In the genomic region with DNA sequence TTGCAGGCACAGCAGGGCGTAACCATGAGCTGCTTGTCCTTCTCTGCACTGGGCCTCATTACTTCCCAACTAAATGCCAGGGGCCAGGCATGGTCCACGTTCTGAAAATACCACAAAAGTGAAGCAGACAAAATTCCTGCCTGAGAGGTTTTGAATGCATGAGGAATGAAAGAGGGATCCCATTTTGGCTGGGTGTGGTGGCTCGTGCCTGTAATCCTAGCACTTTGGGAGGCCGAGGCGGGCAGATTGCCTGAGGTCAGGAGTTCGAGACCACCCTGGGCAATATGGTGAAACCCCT, we compare ENCODE assay signal across 1 cellular context.
TF ChIP-seq lines count a peak whose summit lies in the region.

No MANE protein-coding gene starts in this region.

TF ChIP-seq in H1, 55 proteins besides CTCF, POLR2A, EP300 and RAD21 (continued from another document):
- TF ChIP-seq, protein P1, sequence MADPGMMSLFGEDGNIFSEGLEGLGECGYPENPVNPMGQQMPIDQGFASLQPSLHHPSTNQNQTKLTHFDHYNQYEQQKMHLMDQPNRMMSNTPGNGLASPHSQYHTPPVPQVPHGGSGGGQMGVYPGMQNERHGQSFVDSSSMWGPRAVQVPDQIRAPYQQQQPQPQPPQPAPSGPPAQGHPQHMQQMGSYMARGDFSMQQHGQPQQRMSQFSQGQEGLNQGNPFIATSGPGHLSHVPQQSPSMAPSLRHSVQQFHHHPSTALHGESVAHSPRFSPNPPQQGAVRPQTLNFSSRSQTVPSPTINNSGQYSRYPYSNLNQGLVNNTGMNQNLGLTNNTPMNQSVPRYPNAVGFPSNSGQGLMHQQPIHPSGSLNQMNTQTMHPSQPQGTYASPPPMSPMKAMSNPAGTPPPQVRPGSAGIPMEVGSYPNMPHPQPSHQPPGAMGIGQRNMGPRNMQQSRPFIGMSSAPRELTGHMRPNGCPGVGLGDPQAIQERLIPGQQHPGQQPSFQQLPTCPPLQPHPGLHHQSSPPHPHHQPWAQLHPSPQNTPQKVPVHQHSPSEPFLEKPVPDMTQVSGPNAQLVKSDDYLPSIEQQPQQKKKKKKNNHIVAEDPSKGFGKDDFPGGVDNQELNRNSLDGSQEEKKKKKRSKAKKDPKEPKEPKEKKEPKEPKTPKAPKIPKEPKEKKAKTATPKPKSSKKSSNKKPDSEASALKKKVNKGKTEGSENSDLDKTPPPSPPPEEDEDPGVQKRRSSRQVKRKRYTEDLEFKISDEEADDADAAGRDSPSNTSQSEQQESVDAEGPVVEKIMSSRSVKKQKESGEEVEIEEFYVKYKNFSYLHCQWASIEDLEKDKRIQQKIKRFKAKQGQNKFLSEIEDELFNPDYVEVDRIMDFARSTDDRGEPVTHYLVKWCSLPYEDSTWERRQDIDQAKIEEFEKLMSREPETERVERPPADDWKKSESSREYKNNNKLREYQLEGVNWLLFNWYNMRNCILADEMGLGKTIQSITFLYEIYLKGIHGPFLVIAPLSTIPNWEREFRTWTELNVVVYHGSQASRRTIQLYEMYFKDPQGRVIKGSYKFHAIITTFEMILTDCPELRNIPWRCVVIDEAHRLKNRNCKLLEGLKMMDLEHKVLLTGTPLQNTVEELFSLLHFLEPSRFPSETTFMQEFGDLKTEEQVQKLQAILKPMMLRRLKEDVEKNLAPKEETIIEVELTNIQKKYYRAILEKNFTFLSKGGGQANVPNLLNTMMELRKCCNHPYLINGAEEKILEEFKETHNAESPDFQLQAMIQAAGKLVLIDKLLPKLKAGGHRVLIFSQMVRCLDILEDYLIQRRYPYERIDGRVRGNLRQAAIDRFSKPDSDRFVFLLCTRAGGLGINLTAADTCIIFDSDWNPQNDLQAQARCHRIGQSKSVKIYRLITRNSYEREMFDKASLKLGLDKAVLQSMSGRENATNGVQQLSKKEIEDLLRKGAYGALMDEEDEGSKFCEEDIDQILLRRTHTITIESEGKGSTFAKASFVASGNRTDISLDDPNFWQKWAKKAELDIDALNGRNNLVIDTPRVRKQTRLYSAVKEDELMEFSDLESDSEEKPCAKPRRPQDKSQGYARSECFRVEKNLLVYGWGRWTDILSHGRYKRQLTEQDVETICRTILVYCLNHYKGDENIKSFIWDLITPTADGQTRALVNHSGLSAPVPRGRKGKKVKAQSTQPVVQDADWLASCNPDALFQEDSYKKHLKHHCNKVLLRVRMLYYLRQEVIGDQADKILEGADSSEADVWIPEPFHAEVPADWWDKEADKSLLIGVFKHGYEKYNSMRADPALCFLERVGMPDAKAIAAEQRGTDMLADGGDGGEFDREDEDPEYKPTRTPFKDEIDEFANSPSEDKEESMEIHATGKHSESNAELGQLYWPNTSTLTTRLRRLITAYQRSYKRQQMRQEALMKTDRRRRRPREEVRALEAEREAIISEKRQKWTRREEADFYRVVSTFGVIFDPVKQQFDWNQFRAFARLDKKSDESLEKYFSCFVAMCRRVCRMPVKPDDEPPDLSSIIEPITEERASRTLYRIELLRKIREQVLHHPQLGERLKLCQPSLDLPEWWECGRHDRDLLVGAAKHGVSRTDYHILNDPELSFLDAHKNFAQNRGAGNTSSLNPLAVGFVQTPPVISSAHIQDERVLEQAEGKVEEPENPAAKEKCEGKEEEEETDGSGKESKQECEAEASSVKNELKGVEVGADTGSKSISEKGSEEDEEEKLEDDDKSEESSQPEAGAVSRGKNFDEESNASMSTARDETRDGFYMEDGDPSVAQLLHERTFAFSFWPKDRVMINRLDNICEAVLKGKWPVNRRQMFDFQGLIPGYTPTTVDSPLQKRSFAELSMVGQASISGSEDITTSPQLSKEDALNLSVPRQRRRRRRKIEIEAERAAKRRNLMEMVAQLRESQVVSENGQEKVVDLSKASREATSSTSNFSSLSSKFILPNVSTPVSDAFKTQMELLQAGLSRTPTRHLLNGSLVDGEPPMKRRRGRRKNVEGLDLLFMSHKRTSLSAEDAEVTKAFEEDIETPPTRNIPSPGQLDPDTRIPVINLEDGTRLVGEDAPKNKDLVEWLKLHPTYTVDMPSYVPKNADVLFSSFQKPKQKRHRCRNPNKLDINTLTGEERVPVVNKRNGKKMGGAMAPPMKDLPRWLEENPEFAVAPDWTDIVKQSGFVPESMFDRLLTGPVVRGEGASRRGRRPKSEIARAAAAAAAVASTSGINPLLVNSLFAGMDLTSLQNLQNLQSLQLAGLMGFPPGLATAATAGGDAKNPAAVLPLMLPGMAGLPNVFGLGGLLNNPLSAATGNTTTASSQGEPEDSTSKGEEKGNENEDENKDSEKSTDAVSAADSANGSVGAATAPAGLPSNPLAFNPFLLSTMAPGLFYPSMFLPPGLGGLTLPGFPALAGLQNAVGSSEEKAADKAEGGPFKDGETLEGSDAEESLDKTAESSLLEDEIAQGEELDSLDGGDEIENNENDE (IDR thresholded peaks at IDR 0.05; ENCODE audit: insufficient replicate concordance, low read length), result no peak
- TF ChIP-seq NANOG (IDR thresholded peaks at IDR 0.05; ENCODE audit: insufficient read depth, low read depth, low read length, poor library complexity, severe bottlenecking), result no peak
